ENCODE assay signal across 8 cellular contexts in genomic region chr21:37435120-37435519, GRCh38.
DNase-seq lines count a peak whose midpoint lies in the region; ATAC-seq and TF ChIP-seq lines count a peak whose summit lies in the region.

No MANE protein-coding gene starts in this region.

- H3F3A ChIP-seq in GM23338 (replicated peaks; ENCODE audit: low read depth): no peaks in the 10 kb centered on the region

- peak; percentile 99 for ATAC-seq in GM23338
- ATAC-seq in natural killer cell treated with Interleukin-12 subunit alpha and Interleukin-12 subunit beta and Interleukin-15 and Interleukin-18, amount 100 ng/mL, for 72 hours: peak; percentile 98 to 100
- ATAC-seq in GM19351 (IDR thresholded peaks at IDR 0.05; ENCODE audit: unreplicated experiment): no peak

- POLR2A ChIA-PET in A673 (lab: Charles Lee; ENCODE audit: low non-redundant PET): no interaction called here

- no peaks in the 10 kb centered on the region for H3K9me2 ChIP-seq in GM23338 (ENCODE audit: insufficient read depth)

- TF ChIP-seq CTCF in A673 (conservative IDR thresholded peaks at IDR 0.05; ENCODE audit: low read depth, low read length) (no peak), GM23338 (conservative IDR thresholded peaks at IDR 0.05; ENCODE audit: low read depth in 2 of 2) (no peak), fibroblast of the aortic adventitia (IDR thresholded peaks at IDR 0.05; ENCODE audit: insufficient read depth, low read length) (no peak)

- H3K27ac ChIP-seq in A673 (ENCODE audit: low read depth, low read length, poor library complexity, severe bottlenecking): no peak overlapping the region
- H3K27ac ChIP-seq in GM23338 (ENCODE audit: low read depth): peak overlapping the region; percentile 14; the same call in 1 of the 2 replicates

- H3K9me3 Mint-ChIP-seq in GM23338: peaks cover 11% of the 10 kb centered on the region
- H3K9me3 Mint-ChIP-seq in natural killer cell treated with Interleukin-12 subunit alpha and Interleukin-12 subunit beta and Interleukin-15 and Interleukin-18, amount 100 ng/mL, for 72 hours: no peaks in the 10 kb centered on the region

- H3K9me3 ChIP-seq in A673 (ENCODE audit: low read depth, low read length, poor library complexity, severe bottlenecking): no peaks in the 10 kb centered on the region

- no peak overlapping the region for H2AFZ ChIP-seq in GM23338

- no peak overlapping the region for H3K27ac Mint-ChIP-seq in GM23338
- H3K27ac Mint-ChIP-seq in natural killer cell treated with Interleukin-12 subunit alpha and Interleukin-12 subunit beta and Interleukin-15 and Interleukin-18, amount 100 ng/mL, for 72 hours: no peak overlapping the region

- H3K4me2 ChIP-seq in GM23338: peak overlapping the region; percentile 5; the same call in 1 of the 2 replicates

- intact Hi-C loops in A673 (cut with micrococcal nuclease; ENCODE audit: unreplicated experiment): no loop called here

- peak; percentile 95 for DNase-seq in A673 (ENCODE audit: low spot score)
- DNase-seq in GM23338 (ENCODE audit: low spot score): peak; percentile 98
- peak; percentile 84 for DNase-seq in NCI-H460 (ENCODE audit: extremely low read depth, low read depth)
- DNase-seq in activated CD8-positive, alpha-beta memory T cell treated with anti-CD3 and anti-CD28 coated beads, Interleukin-2, amount 50 U/mL, for 24 hours (ENCODE audit: extremely low read depth): peak; percentile 12
- peak; percentile 91 for DNase-seq in fibroblast of the aortic adventitia (ENCODE audit: low read depth)
- peak; percentile 68 for DNase-seq in natural killer cell treated with Interleukin-12 subunit alpha and Interleukin-12 subunit beta and Interleukin-15 and Interleukin-18, amount 100 ng/mL, for 72 hours (ENCODE audit: low spot score)
- no peak for DNase-seq in KG1 (lab: John Stamatoyannopoulos, UW)

- CTCF ChIA-PET in A673 (lab: Charles Lee): interaction anchor here (0.5 to 0.9 kb wide), 2 partner anchors 11 to 27 kb away, joined by 3 read pairs; no protein-coding TSS in a partner anchor

- H3K4me3 Mint-ChIP-seq in GM23338: no peak overlapping the region
- no peak overlapping the region for H3K4me3 Mint-ChIP-seq in natural killer cell treated with Interleukin-12 subunit alpha and Interleukin-12 subunit beta and Interleukin-15 and Interleukin-18, amount 100 ng/mL, for 72 hours

- H3K4me1 Mint-ChIP-seq in GM23338: peaks cover 32% of the 10 kb centered on the region
- H3K4me1 Mint-ChIP-seq in natural killer cell treated with Interleukin-12 subunit alpha and Interleukin-12 subunit beta and Interleukin-15 and Interleukin-18, amount 100 ng/mL, for 72 hours (ENCODE audit: low read depth in 2 of 2): peaks cover 46 to 58% of the 10 kb centered on the region in 2 donors

- BruUV-seq in A673 (replicated peaks; lab: Mats Ljungman, UMichigan): no TSS peak

- no peaks in the 10 kb centered on the region for H3K27me3 ChIP-seq in A673 (replicated peaks; ENCODE audit: insufficient read depth, low read depth, low read length, poor library complexity)
- no peaks in the 10 kb centered on the region for H3K27me3 ChIP-seq in GM23338 (ENCODE audit: insufficient read depth)

- peaks cover 16% of the 10 kb centered on the region for H4K20me1 ChIP-seq in GM23338 (replicated peaks; ENCODE audit: insufficient read depth)

- H3K36me3 ChIP-seq in A673 (ENCODE audit: insufficient read depth, low read length, poor library complexity, severe bottlenecking) (no peaks in the 10 kb centered on the region), GM23338 (ENCODE audit: insufficient read depth) (no peaks in the 10 kb centered on the region)

- peaks cover 97% of the 10 kb centered on the region for H3K79me2 ChIP-seq in GM23338 (replicated peaks; ENCODE audit: insufficient read depth)

- H3K4me3 ChIP-seq in A673 (ENCODE audit: low read depth, low read length, poor library complexity, severe bottlenecking): no peak overlapping the region
- no peak overlapping the region for H3K4me3 ChIP-seq in GM23338
- H3K4me3 ChIP-seq in fibroblast of the aortic adventitia (ENCODE audit: low read depth, low read length): no peak overlapping the region

- H3K36me3 Mint-ChIP-seq in GM23338 (ENCODE audit: low read depth): peaks cover 20% of the 10 kb centered on the region
- no peaks in the 10 kb centered on the region for H3K36me3 Mint-ChIP-seq in natural killer cell treated with Interleukin-12 subunit alpha and Interleukin-12 subunit beta and Interleukin-15 and Interleukin-18, amount 100 ng/mL, for 72 hours

- peaks cover 4% of the 10 kb centered on the region for H3K27me3 Mint-ChIP-seq in GM23338 (ENCODE audit: insufficient read depth, low read depth, poor library complexity)
- no peaks in the 10 kb centered on the region for H3K27me3 Mint-ChIP-seq in natural killer cell treated with Interleukin-12 subunit alpha and Interleukin-12 subunit beta and Interleukin-15 and Interleukin-18, amount 100 ng/mL, for 72 hours

- H3K4me1 ChIP-seq in A673 (ENCODE audit: insufficient read depth, low read length, poor library complexity, severe bottlenecking): peaks cover 29% of the 10 kb centered on the region
- H3K4me1 ChIP-seq in GM23338 (ENCODE audit: insufficient read depth): peaks cover 33% of the 10 kb centered on the region

TF ChIP-seq in GM23338, 12 proteins besides CTCF, POLR2A, EP300 and RAD21 (continues in another document):
- TF ChIP-seq ETS1 (IDR thresholded peaks at IDR 0.05): no peak
- no peak for TF ChIP-seq NANOG (IDR thresholded peaks at IDR 0.05; ENCODE audit: borderline replicate concordance)
- TF ChIP-seq CREB1 (CRISPR knock-in tag; IDR thresholded peaks at IDR 0.05; ENCODE audit: low read depth): no peak
- TF ChIP-seq ZNF114 (CRISPR knock-in tag; IDR thresholded peaks at IDR 0.05): no peak
- no peak for TF ChIP-seq JUNB (IDR thresholded peaks at IDR 0.05; ENCODE audit: unreplicated experiment)
- TF ChIP-seq ZNF462 (CRISPR knock-in tag; IDR thresholded peaks at IDR 0.05): no peak
